Comparison of ENCODE assay signal across 18 cellular contexts in the genomic region with DNA sequence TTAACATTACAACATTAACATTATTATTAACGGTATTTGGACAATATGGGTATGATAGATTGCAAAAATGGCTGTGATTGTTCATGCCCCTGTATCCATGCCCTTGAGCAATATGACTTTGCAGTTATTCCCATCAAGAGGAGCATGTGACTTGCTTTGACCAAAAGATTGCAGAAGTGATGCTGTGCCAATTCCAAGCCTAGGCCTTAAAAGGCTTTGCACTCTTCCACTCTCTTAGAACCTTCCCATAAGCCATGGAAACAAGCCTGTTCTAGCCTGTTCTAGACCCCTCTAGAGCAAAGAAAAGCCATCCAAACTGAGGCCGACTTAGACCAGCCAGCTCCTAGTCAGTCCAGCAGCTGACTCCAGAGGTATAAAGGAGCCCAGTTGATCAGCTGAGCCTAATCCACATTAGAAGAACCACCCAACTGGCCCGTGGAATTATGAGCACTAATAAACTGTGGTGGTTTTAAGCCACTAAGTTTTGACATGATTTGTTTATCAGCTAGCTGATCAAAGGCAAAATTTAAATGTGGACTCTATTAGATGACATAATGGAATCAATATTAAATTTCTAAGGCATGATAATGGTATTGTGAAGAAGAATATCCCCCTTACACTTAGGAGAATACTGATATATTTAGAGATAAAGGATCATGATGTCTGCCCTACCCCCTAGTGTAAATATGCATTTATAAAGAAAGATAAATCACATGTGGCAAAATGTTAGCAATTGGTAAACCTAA. TPM values are rescaled to one million over a fixed set of nuclear protein-coding genes. Genes with fewer than 3 reads are reported as not detected.
DNase-seq lines count a peak whose midpoint lies in the region; ATAC-seq, FAIRE-seq and TF ChIP-seq lines count a peak whose summit lies in the region.
"Had no signal": no experiment of that assay in that cellular context is flagged by ENCODE, and none has a peak within 500 bp of the region (broad histone marks: within the 10 kb centered on the region; RNA-seq: fewer than 3 reads in every experiment).

No MANE protein-coding gene starts in this region.

- no peak overlapping the region for H3K27ac Mint-ChIP-seq in astrocyte (ENCODE audit: unreplicated experiment)
- H3K27ac Mint-ChIP-seq in activated T-cell treated with anti-CD3 and anti-CD28 coated beads, Interleukin-2, amount 50 U/mL, for 24 hours: no peak overlapping the region
- H3K27ac Mint-ChIP-seq: activated CD4-positive, alpha-beta memory T cell treated with anti-CD3 and anti-CD28 coated beads, Interleukin-2, amount 10 ng/mL, durations not matched to agents 7 days and 5 days; natural killer cell treated with Interleukin-12 subunit alpha and Interleukin-12 subunit beta and Interleukin-15 and Interleukin-18, amount 100 ng/mL, for 72 hours had no signal

- intact Hi-C loops in heart right ventricle (cut with DNase I): no loop called here
- intact Hi-C loops in upper lobe of right lung (cut with DNase I): no loop called here

- peaks cover 10% of the 10 kb centered on the region for H4K20me1 ChIP-seq in astrocyte (ENCODE audit: insufficient read depth, low read length)

- H3K27me3 ChIP-seq in astrocyte (ENCODE audit: insufficient read depth, low read length) (no peaks in the 10 kb centered on the region), heart right ventricle (no peaks in the 10 kb centered on the region), upper lobe of right lung (no peaks in the 10 kb centered on the region)
- H3K27me3 ChIP-seq: Peyer's patch had no signal

- no peak overlapping the region for H2AFZ ChIP-seq in astrocyte (ENCODE audit: low read depth, low read length)

- FAIRE-seq in astrocyte (lab: Jason Lieb, UNC): no peak

- WGBS in heart right ventricle, 2 donors: 91 to 94% methylated on average over 3 of the region's 3 CpGs

- peaks cover 58% of the 10 kb centered on the region for H3K79me2 ChIP-seq in astrocyte (ENCODE audit: insufficient read depth, low read length)

- no peak overlapping the region for H3K4me3 ChIP-seq in astrocyte (ENCODE audit: insufficient read depth, low read depth, low read length)
- no peak overlapping the region for H3K4me3 ChIP-seq in heart right ventricle
- no peak overlapping the region for H3K4me3 ChIP-seq in upper lobe of right lung
- H3K4me3 ChIP-seq: Peyer's patch had no signal

- H3K9me3 Mint-ChIP-seq in astrocyte (ENCODE audit: unreplicated experiment): no peaks in the 10 kb centered on the region
- H3K9me3 Mint-ChIP-seq in activated T-cell treated with anti-CD3 and anti-CD28 coated beads, Interleukin-2, amount 50 U/mL, for 24 hours: no peaks in the 10 kb centered on the region
- H3K9me3 Mint-ChIP-seq: CD4-positive, alpha-beta memory T cell; natural killer cell treated with Interleukin-12 subunit alpha and Interleukin-12 subunit beta and Interleukin-15 and Interleukin-18, amount 100 ng/mL, for 72 hours had no signal

- H3K9ac ChIP-seq in astrocyte (ENCODE audit: low read length): no peak overlapping the region

- peaks cover 27% of the 10 kb centered on the region for H3K4me1 Mint-ChIP-seq in astrocyte (ENCODE audit: low read depth, unreplicated experiment)
- H3K4me1 Mint-ChIP-seq in activated T-cell treated with anti-CD3 and anti-CD28 coated beads, Interleukin-2, amount 50 U/mL, for 24 hours (ENCODE audit: low read depth): peaks cover 36% of the 10 kb centered on the region

- peaks cover 28% of the 10 kb centered on the region for H3K4me1 ChIP-seq in astrocyte (ENCODE audit: insufficient read depth, low read length)
- H3K4me1 ChIP-seq in heart right ventricle: peaks cover 0 to 68% (median 42%) of the 10 kb centered on the region in 9 donors
- H3K4me1 ChIP-seq in upper lobe of right lung: peaks cover 7% of the 10 kb centered on the region
- H3K4me1 ChIP-seq: Peyer's patch had no signal

- H3K27ac ChIP-seq in astrocyte (ENCODE audit: low read depth, low read length) (no peak overlapping the region), heart right ventricle (peak overlapping the region in 4 of 10 donors; percentile 5 to 38 (median 10)), upper lobe of right lung (no peak overlapping the region)
- H3K27ac ChIP-seq: Peyer's patch had no signal

- peaks cover 10% of the 10 kb centered on the region for H3K36me3 Mint-ChIP-seq in astrocyte (ENCODE audit: low read depth, unreplicated experiment)
- H3K36me3 Mint-ChIP-seq in activated T-cell treated with anti-CD3 and anti-CD28 coated beads, Interleukin-2, amount 50 U/mL, for 24 hours (ENCODE audit: low read depth): peaks cover 9% of the 10 kb centered on the region

- H3K36me3 ChIP-seq in astrocyte (ENCODE audit: insufficient read depth, low read length) (no peaks in the 10 kb centered on the region), heart right ventricle (no peaks in the 10 kb centered on the region), upper lobe of right lung (no peaks in the 10 kb centered on the region)
- H3K36me3 ChIP-seq: Peyer's patch had no signal

- no peaks in the 10 kb centered on the region for H3K27me3 Mint-ChIP-seq in astrocyte (ENCODE audit: low read depth, unreplicated experiment)
- no peaks in the 10 kb centered on the region for H3K27me3 Mint-ChIP-seq in activated T-cell treated with anti-CD3 and anti-CD28 coated beads, Interleukin-2, amount 50 U/mL, for 24 hours
- H3K27me3 Mint-ChIP-seq: activated CD4-positive, alpha-beta memory T cell treated with anti-CD3 and anti-CD28 coated beads, Interleukin-2, amount 10 ng/mL, durations not matched to agents 7 days and 5 days; CD4-positive, alpha-beta memory T cell; natural killer cell treated with Interleukin-12 subunit alpha and Interleukin-12 subunit beta and Interleukin-15 and Interleukin-18, amount 100 ng/mL, for 72 hours had no signal

- H3K4me2 ChIP-seq in astrocyte (ENCODE audit: low read length): no peak overlapping the region

- no peak for TF ChIP-seq CTCF in astrocyte (IDR thresholded peaks at IDR 0.05; ENCODE audit: insufficient read depth, low read depth, low read length)
- TF ChIP-seq CTCF in heart right ventricle (IDR thresholded peaks at IDR 0.05): no peak
- TF ChIP-seq CTCF in upper lobe of right lung (IDR thresholded peaks at IDR 0.05): no peak

- H3K9me3 ChIP-seq in astrocyte (ENCODE audit: insufficient read depth, low read depth, low read length) (no peaks in the 10 kb centered on the region), heart right ventricle (no peaks in the 10 kb centered on the region), upper lobe of right lung (no peaks in the 10 kb centered on the region)
- H3K9me3 ChIP-seq: Peyer's patch had no signal

- ATAC-seq in heart right ventricle: peak; percentile 18 to 75 (median 40)
- ATAC-seq in upper lobe of right lung: peak; percentile 34
- ATAC-seq: natural killer cell treated with Interleukin-12 subunit alpha and Interleukin-12 subunit beta and Interleukin-15 and Interleukin-18, amount 100 ng/mL, for 72 hours; stimulated activated naive CD8-positive, alpha-beta T cell treated with anti-CD3 and anti-CD28 coated beads, Interleukin-15, Interleukin-2, amounts not matched to agents 100 U/mL and 50 U/mL, for 24 hours had no signal

- DNase-seq in NCI-H82 (lab: John Stamatoyannopoulos, UW) (peak; percentile 77), NCI-H82 treated with DMSO at 0.1 percent for 48 hours (lab: John Stamatoyannopoulos, UW; ENCODE audit: unreplicated experiment) (no peak), astrocyte (ENCODE audit: low read depth) (peak; percentile 17), heart right ventricle (no peak), upper lobe of right lung (no peak), GM19238 (ENCODE audit: insufficient read length, low spot score) (no peak), SHP77 treated with DMSO at 0.1 percent for 48 hours (lab: John Stamatoyannopoulos, UW) (no peak)
- DNase-seq in activated T-cell treated with anti-CD3 and anti-CD28 coated beads, Interleukin-2, amount 50 U/mL, for 24 hours: no peak
- DNase-seq: 8988T; activated CD4-positive, alpha-beta memory T cell treated with anti-CD3 and anti-CD28 coated beads, Interleukin-2, amount 10 ng/mL, durations not matched to agents 7 days and 5 days; CD4-positive, alpha-beta memory T cell; IMR-90; NCI-H1417 treated with DMSO at 0.1 percent for 48 hours; NCI-H524; Peyer's patch; retina; stimulated activated naive CD8-positive, alpha-beta T cell treated with anti-CD3 and anti-CD28 coated beads, Interleukin-15, Interleukin-2, amounts not matched to agents 100 U/mL and 50 U/mL, for 24 hours had no signal

- no peak overlapping the region for H3K4me3 Mint-ChIP-seq in astrocyte (ENCODE audit: unreplicated experiment)
- H3K4me3 Mint-ChIP-seq in activated T-cell treated with anti-CD3 and anti-CD28 coated beads, Interleukin-2, amount 50 U/mL, for 24 hours: no peak overlapping the region
- H3K4me3 Mint-ChIP-seq: activated CD4-positive, alpha-beta memory T cell treated with anti-CD3 and anti-CD28 coated beads, Interleukin-2, amount 10 ng/mL, durations not matched to agents 7 days and 5 days; CD4-positive, alpha-beta memory T cell; natural killer cell treated with Interleukin-12 subunit alpha and Interleukin-12 subunit beta and Interleukin-15 and Interleukin-18, amount 100 ng/mL, for 72 hours had no signal

RNA-seq across cellular contexts. Expression of gene RAB30, which starts 28.6 kb away (rescaled TPM):
- total RNA-seq in astrocyte: 35.5 and 40.0 TPM in 2 replicates
- total RNA-seq in heart right ventricle: 10 to 100 TPM; 20.2 to 29.4 (median 22.0) TPM
- 1 to 10 TPM; 2.5 to 5.3 TPM for polyA plus RNA-seq in heart right ventricle
- total RNA-seq in upper lobe of right lung: 12.5 TPM

Comparison
In these comparisons a context has a peak if more than half of its experiments do, and no peak if none do; other contexts are left out.
1. DNase-seq: peak in NCI-H82 (single experiment) and astrocyte (single experiment); none in NCI-H82 treated with DMSO at 0.1 percent for 48 hours (single experiment), heart right ventricle (0 of 2), upper lobe of right lung (single experiment), GM19238 (single experiment), SHP77 treated with DMSO at 0.1 percent for 48 hours (single experiment) and activated T-cell treated with anti-CD3 and anti-CD28 coated beads, Interleukin-2, amount 50 U/mL, for 24 hours (single experiment).